Comparison of ENCODE assay signal across 13 cellular contexts in genomic region chr3:80785475-80785874, GRCh38.
DNase-seq lines count a peak whose midpoint lies in the region; ATAC-seq and TF ChIP-seq lines count a peak whose summit lies in the region.
"Had no signal": no experiment of that assay in that cellular context is flagged by ENCODE, and none has a peak within 500 bp of the region (broad histone marks: within the 10 kb centered on the region; RNA-seq: fewer than 3 reads in every experiment).

No MANE protein-coding gene starts in this region.

- H4K5ac ChIP-seq in H9 (ENCODE audit: insufficient read length, low read depth, low read length) = no peak overlapping the region

- WGBS in H9 (ENCODE audit: extremely low coverage, insufficient read length, low lambda C conversion rate) = no CpG with 5 or more reads among the region's 3 CpGs
- WGBS in spleen, 5 donors = 60 to 82% (median 66%) methylated on average over 3 of the region's 3 CpGs

- H3K9me3 ChIP-seq in H9 (ENCODE audit: control insufficient read depth, low read depth, low read length) (no peaks in the 10 kb centered on the region), Panc1 (ENCODE audit: control insufficient read depth, insufficient read depth, low read depth, low read length) (no peaks in the 10 kb centered on the region), spleen (peaks cover 0 to 18% (median 2%) of the 10 kb centered on the region in 8 donors)

- H2BK12ac ChIP-seq in H9 (ENCODE audit: insufficient read length, low read depth, low read length) = no peak overlapping the region

- TF ChIP-seq POLR2A in spleen (IDR thresholded peaks at IDR 0.05) = no peak

- H3K27ac ChIP-seq in H9 (ENCODE audit: insufficient read length, low read depth, low read length) = no peak overlapping the region
- H3K27ac ChIP-seq in Panc1 (ENCODE audit: low read length) = no peak overlapping the region
- no peak overlapping the region for H3K27ac ChIP-seq in foreskin keratinocyte
- H3K27ac ChIP-seq in spleen = no peak overlapping the region

- H2AFZ ChIP-seq in H9 (ENCODE audit: low read length) = no peak overlapping the region

- no peak overlapping the region for H3T11ph ChIP-seq in H9 (ENCODE audit: low read length)

- H4K20me1 ChIP-seq in H9 (ENCODE audit: control insufficient read depth, insufficient read depth, insufficient read length) = no peaks in the 10 kb centered on the region

- no peak overlapping the region for H2BK15ac ChIP-seq in H9 (ENCODE audit: low read depth, low read length)

- TF ChIP-seq CTCF in H9 (conservative IDR thresholded peaks at IDR 0.05) = peak; percentile 59
- TF ChIP-seq CTCF in Panc1 (IDR thresholded peaks at IDR 0.05) = peak; percentile 22; the same call in 1 of the 2 replicates
- TF ChIP-seq CTCF in foreskin keratinocyte (conservative IDR thresholded peaks at IDR 0.05) = peak; percentile 49
- no peak for TF ChIP-seq CTCF in spleen (IDR thresholded peaks at IDR 0.05 in 8 of 11, conservative IDR thresholded peaks at IDR 0.05 in 3 of 11)

- ATAC-seq in Panc1 = no peak
- no peak for ATAC-seq in foreskin keratinocyte
- ATAC-seq in HG03108 (IDR thresholded peaks at IDR 0.05; ENCODE audit: unreplicated experiment) = no peak
- ATAC-seq: esophagus mucosa; natural killer cell treated with Interleukin-12 subunit alpha and Interleukin-12 subunit beta and Interleukin-15 and Interleukin-18, amount 100 ng/mL, for 72 hours had no signal

- H3K27ac Mint-ChIP-seq in H9 = no peak overlapping the region
- no peak overlapping the region for H3K27ac Mint-ChIP-seq in activated naive CD4-positive, alpha-beta T cell treated with anti-CD3 and anti-CD28 coated beads for 36 hours
- H3K27ac Mint-ChIP-seq: activated T-helper 1 cell treated with anti-CD3 and anti-CD28 coated beads, Interleukin-12 subunit alpha, Interleukin-12 subunit beta, Interleukin-2, Interleukin-4 antibody, amounts not matched to agents 30 ng/mL and 10 ng/mL and 1 ng/mL, durations not matched to agents 14 hours and 24 hours and 36 hours; CD14-positive monocyte; natural killer cell treated with Interleukin-12 subunit alpha and Interleukin-12 subunit beta and Interleukin-15 and Interleukin-18, amount 100 ng/mL, for 72 hours had no signal

- H4K8ac ChIP-seq in H9 (replicated peaks; ENCODE audit: insufficient read length, low read depth, low read length) = no peak overlapping the region

- H3K23ac ChIP-seq in H9 (ENCODE audit: insufficient read length, low read depth, low read length) = no peak overlapping the region

- CTCF ChIA-PET in Panc1 (lab: Charles Lee) = no interaction called here
- CTCF ChIA-PET in activated naive CD4-positive, alpha-beta T cell treated with anti-CD3 and anti-CD28 coated beads for 36 hours (lab: Charles Lee) = no interaction called here

- no peaks in the 10 kb centered on the region for H3K79me1 ChIP-seq in H9 (ENCODE audit: insufficient read depth, low read depth, low read length, poor library complexity, severe bottlenecking)

- POLR2A ChIA-PET in Panc1 (lab: Charles Lee) = no interaction called here

- intact Hi-C loops in Panc1 (cut with micrococcal nuclease; ENCODE audit: unreplicated experiment) (loop anchor here (5.0 kb wide), 1 partner anchor 457 kb away; no protein-coding TSS in a partner anchor), spleen (cut with DNase I; ENCODE audit: low total_unique reads) (no loop called here)
- intact Hi-C loops in activated naive CD4-positive, alpha-beta T cell treated with anti-CD3 and anti-CD28 coated beads for 36 hours (cut with micrococcal nuclease) = no loop called here

- H3K79me2 ChIP-seq in H9 (ENCODE audit: insufficient read depth, low read length) = no peaks in the 10 kb centered on the region

- H3K9ac ChIP-seq in H9 (ENCODE audit: extremely low read depth, insufficient read length, low read length) = no peak overlapping the region

- no peak overlapping the region for H3K14ac ChIP-seq in H9 (ENCODE audit: insufficient read depth, low read length)

- H3K4me3 Mint-ChIP-seq in H9 = no peak overlapping the region
- H3K4me3 Mint-ChIP-seq in activated naive CD4-positive, alpha-beta T cell treated with anti-CD3 and anti-CD28 coated beads for 36 hours = no peak overlapping the region
- H3K4me3 Mint-ChIP-seq: activated T-helper 1 cell treated with anti-CD3 and anti-CD28 coated beads, Interleukin-12 subunit alpha, Interleukin-12 subunit beta, Interleukin-2, Interleukin-4 antibody, amounts not matched to agents 30 ng/mL and 10 ng/mL and 1 ng/mL, durations not matched to agents 14 hours and 24 hours and 36 hours; CD14-positive monocyte; natural killer cell treated with Interleukin-12 subunit alpha and Interleukin-12 subunit beta and Interleukin-15 and Interleukin-18, amount 100 ng/mL, for 72 hours had no signal

- H3K56ac ChIP-seq in H9 (ENCODE audit: insufficient read length, low read depth, low read length) = no peak overlapping the region

- H3K9me3 Mint-ChIP-seq in H9 = no peaks in the 10 kb centered on the region
- H3K9me3 Mint-ChIP-seq in activated naive CD4-positive, alpha-beta T cell treated with anti-CD3 and anti-CD28 coated beads for 36 hours = peaks cover 10% of the 10 kb centered on the region

- no peaks in the 10 kb centered on the region for H3K23me2 ChIP-seq in H9 (ENCODE audit: insufficient read length, low read depth, low read length, poor library complexity, severe bottlenecking)

- no peaks in the 10 kb centered on the region for H3K4me1 ChIP-seq in H9 (ENCODE audit: insufficient read depth, low read length)
- H3K4me1 ChIP-seq in Panc1 (ENCODE audit: control insufficient read depth, insufficient read depth, low read length) = no peaks in the 10 kb centered on the region
- no peaks in the 10 kb centered on the region for H3K4me1 ChIP-seq in foreskin keratinocyte
- no peaks in the 10 kb centered on the region for H3K4me1 ChIP-seq in spleen

- no peak overlapping the region for H3K4ac ChIP-seq in H9 (ENCODE audit: low read depth, low read length)

- H3K4me3 ChIP-seq in Panc1 (ENCODE audit: low read depth in 2 of 2, low read length in 2 of 2) = no peak overlapping the region
- H3K4me3 ChIP-seq in spleen = no peak overlapping the region

- no peaks in the 10 kb centered on the region for H3K36me3 ChIP-seq in Panc1 (ENCODE audit: control insufficient read depth, insufficient read depth, low read length)
- H3K36me3 ChIP-seq in spleen = no peaks in the 10 kb centered on the region

- in situ Hi-C loops in ACHN (cut with HindIII; ENCODE audit: low pct_ligation_motif_present, low pct_unique_long_range_greater_than_20kb, low sequenced_read_pairs) (no loop called here), Panc1 (cut with HindIII; ENCODE audit: low pct_unique_long_range_greater_than_20kb, low sequenced_read_pairs) (no loop called here)

- H4K91ac ChIP-seq in H9 (ENCODE audit: insufficient read length, low read depth, low read length) = no peak overlapping the region

- no peaks in the 10 kb centered on the region for H3K27me3 Mint-ChIP-seq in H9 (ENCODE audit: low read depth)
- no peaks in the 10 kb centered on the region for H3K27me3 Mint-ChIP-seq in activated naive CD4-positive, alpha-beta T cell treated with anti-CD3 and anti-CD28 coated beads for 36 hours (ENCODE audit: low read depth)
- H3K27me3 Mint-ChIP-seq: natural killer cell treated with Interleukin-12 subunit alpha and Interleukin-12 subunit beta and Interleukin-15 and Interleukin-18, amount 100 ng/mL, for 72 hours had no signal

- peak; percentile 3 for DNase-seq in ACHN
- no peak for DNase-seq in H9
- no peak for DNase-seq in Panc1 (ENCODE audit: low read depth, low spot score)
- DNase-seq in foreskin keratinocyte = peak in 1 of 2 donors; percentile 3
- DNase-seq in spleen = no peak
- no peak for DNase-seq in activated naive CD4-positive, alpha-beta T cell treated with anti-CD3 and anti-CD28 coated beads for 36 hours
- DNase-seq in medulla oblongata (ENCODE audit: extremely low spot score) = no peak
- DNase-seq: stimulated activated CD4-positive, alpha-beta T cell treated with anti-CD3 and anti-CD28 coated beads, Interleukin-12 subunit alpha, Interleukin-12 subunit beta, amount 100 ng/mL, for 4 hours had no signal

- H3K4me1 Mint-ChIP-seq in H9 = no peaks in the 10 kb centered on the region
- H3K4me1 Mint-ChIP-seq in activated naive CD4-positive, alpha-beta T cell treated with anti-CD3 and anti-CD28 coated beads for 36 hours (ENCODE audit: low read depth) = no peaks in the 10 kb centered on the region
- H3K4me1 Mint-ChIP-seq: CD14-positive monocyte had no signal

- BruUV-seq in Panc1 (replicated peaks; lab: Mats Ljungman, UMichigan) = no TSS peak

- H3K27me3 ChIP-seq in H9 (ENCODE audit: insufficient read depth, low read length) (no peaks in the 10 kb centered on the region), Panc1 (ENCODE audit: control insufficient read depth, insufficient read depth, low read length) (no peaks in the 10 kb centered on the region), foreskin keratinocyte (no peaks in the 10 kb centered on the region), spleen (replicated peaks in 1 of 7) (no peaks in the 10 kb centered on the region)

- H3K36me3 Mint-ChIP-seq in H9 (ENCODE audit: insufficient read depth in 1 of 3, low read depth in 3 of 3) = no peaks in the 10 kb centered on the region
- no peaks in the 10 kb centered on the region for H3K36me3 Mint-ChIP-seq in activated naive CD4-positive, alpha-beta T cell treated with anti-CD3 and anti-CD28 coated beads for 36 hours (ENCODE audit: low read depth)
- H3K36me3 Mint-ChIP-seq: CD14-positive monocyte had no signal

- H3K18ac ChIP-seq in H9 (ENCODE audit: insufficient read length, low read depth, low read length) = no peak overlapping the region

- H2BK20ac ChIP-seq in H9 (ENCODE audit: low read depth, low read length, poor library complexity, severe bottlenecking) = no peak overlapping the region

- H2BK5ac ChIP-seq in H9 (ENCODE audit: insufficient read length, low read length) = no peak overlapping the region

- no peak overlapping the region for H2BK120ac ChIP-seq in H9 (ENCODE audit: low read depth, low read length, poor library complexity, severe bottlenecking)

- no peak overlapping the region for H3K4me2 ChIP-seq in H9 (ENCODE audit: insufficient read depth, insufficient read length, low read length)

- H2AK5ac ChIP-seq in H9 (ENCODE audit: insufficient read length, low read length) = no peak overlapping the region

Comparison
In these comparisons a context has a peak if more than half of its experiments do, and no peak if none do; other contexts are left out.
1. CTCF ChIP-seq: peak in H9 (single experiment), Panc1 (single experiment) and foreskin keratinocyte (single experiment); none in spleen (0 of 11).